In the genomic region with DNA sequence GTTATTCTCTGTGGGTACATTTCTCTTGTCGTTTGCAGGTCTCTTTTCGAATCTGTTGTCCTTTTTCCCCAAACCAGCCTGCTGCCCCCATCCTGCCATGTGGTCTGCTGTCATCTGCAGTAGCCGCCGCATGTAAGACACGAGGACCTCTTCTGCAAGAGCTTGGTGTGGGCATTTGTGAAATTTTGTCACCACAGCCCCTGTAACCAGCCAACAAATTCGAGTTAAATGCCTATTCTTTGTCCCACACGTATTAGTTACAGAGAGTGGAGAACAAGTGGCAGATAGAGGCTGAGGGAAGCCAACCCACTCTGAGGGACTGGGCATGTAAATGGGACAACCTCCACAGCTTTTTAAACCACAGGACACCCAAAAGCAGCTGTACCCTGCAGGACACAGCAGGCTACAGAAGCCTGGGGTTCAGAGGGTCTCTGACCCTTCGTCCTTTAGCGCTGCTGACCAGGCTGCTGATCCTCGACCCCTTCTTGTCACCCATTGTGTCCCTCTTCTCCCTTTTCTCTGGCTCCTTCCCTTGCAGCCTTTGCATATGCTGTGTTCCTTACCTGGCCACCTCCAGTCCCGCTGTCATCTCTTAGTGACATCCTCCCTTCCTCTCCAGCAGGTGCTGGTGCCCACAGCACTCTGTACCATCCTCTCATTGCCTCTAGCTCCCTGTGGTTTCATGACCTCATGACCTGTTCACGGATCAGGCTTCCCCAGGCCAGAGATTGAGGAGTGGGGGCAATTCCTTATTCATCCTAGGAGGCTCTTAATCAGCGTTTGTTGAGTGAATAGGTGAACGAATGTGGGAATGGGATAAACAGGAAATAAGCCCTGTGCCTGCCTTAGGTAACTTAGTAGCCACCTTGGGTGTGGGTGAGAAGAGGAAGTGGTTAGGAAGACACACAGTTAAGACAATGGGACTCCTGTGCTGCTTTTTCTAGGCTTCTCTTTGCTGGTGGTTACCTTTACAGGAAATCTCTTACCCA, we compare ENCODE assay signal across 9 cellular contexts. TPM values are rescaled to one million over a fixed set of nuclear protein-coding genes. Genes with fewer than 3 reads are reported as not detected.
DNase-seq lines count a peak whose midpoint lies in the region; ATAC-seq, FAIRE-seq and TF ChIP-seq lines count a peak whose summit lies in the region.
"Had no signal": no experiment of that assay in that cellular context is flagged by ENCODE, and none has a peak within 500 bp of the region (broad histone marks: within the 10 kb centered on the region; RNA-seq: fewer than 3 reads in every experiment).

No MANE protein-coding gene starts in this region.

- H3K27ac Mint-ChIP-seq in activated naive CD8-positive, alpha-beta T cell treated with anti-CD3 and anti-CD28 coated beads, Interleukin-2, amount 50 U/mL, for 24 hours, result peak overlapping the region; percentile 5
- H3K27ac Mint-ChIP-seq in stimulated activated naive CD8-positive, alpha-beta T cell treated with anti-CD3 and anti-CD28 coated beads, Interleukin-15, Interleukin-2, amounts not matched to agents 100 ng/mL and 50 ng/mL, for 24 hours, result peak overlapping the region; percentile 72

- H3K4me3 Mint-ChIP-seq in activated naive CD8-positive, alpha-beta T cell treated with anti-CD3 and anti-CD28 coated beads, Interleukin-2, amount 50 U/mL, for 24 hours, result peak overlapping the region; percentile 37
- peak overlapping the region; percentile 0 for H3K4me3 Mint-ChIP-seq in stimulated activated naive CD8-positive, alpha-beta T cell treated with anti-CD3 and anti-CD28 coated beads, Interleukin-15, Interleukin-2, amounts not matched to agents 100 ng/mL and 50 ng/mL, for 24 hours

- H3K36me3 Mint-ChIP-seq in activated naive CD8-positive, alpha-beta T cell treated with anti-CD3 and anti-CD28 coated beads, Interleukin-2, amount 50 U/mL, for 24 hours (ENCODE audit: low read depth), result peaks cover 3% of the 10 kb centered on the region
- no peaks in the 10 kb centered on the region for H3K36me3 Mint-ChIP-seq in stimulated activated naive CD8-positive, alpha-beta T cell treated with anti-CD3 and anti-CD28 coated beads, Interleukin-15, Interleukin-2, amounts not matched to agents 100 ng/mL and 50 ng/mL, for 24 hours (ENCODE audit: low read depth)

- no peak for FAIRE-seq in GM12892 (lab: Jason Lieb, UNC)
- FAIRE-seq: G401.6 had no signal

- DNase-seq in stimulated activated naive CD4-positive, alpha-beta T cell (lab: John Stamatoyannopoulos, UW), result peak; percentile 19 to 90 (median 62)
- no peak for DNase-seq in stimulated activated naive CD4-positive, alpha-beta T cell treated with Interleukin-2 at 50 U/mL for 16 hours (lab: John Stamatoyannopoulos, UW)
- DNase-seq in NOMO-1 treated with DMSO at 0.1 percent for 48 hours (lab: John Stamatoyannopoulos, UW; ENCODE audit: unreplicated experiment), result peak; percentile 70
- no peak for DNase-seq in activated naive CD8-positive, alpha-beta T cell treated with anti-CD3 and anti-CD28 coated beads, Interleukin-2, amount 50 U/mL, for 24 hours
- DNase-seq in GM12892 (ENCODE audit: insufficient read length), result no peak
- no peak for DNase-seq in COLO829 (ENCODE audit: low spot score)
- DNase-seq in cerebellar cortex (ENCODE audit: low spot score), result no peak

- H3K9me3 Mint-ChIP-seq in activated naive CD8-positive, alpha-beta T cell treated with anti-CD3 and anti-CD28 coated beads, Interleukin-2, amount 50 U/mL, for 24 hours, result no peaks in the 10 kb centered on the region
- no peaks in the 10 kb centered on the region for H3K9me3 Mint-ChIP-seq in stimulated activated naive CD8-positive, alpha-beta T cell treated with anti-CD3 and anti-CD28 coated beads, Interleukin-15, Interleukin-2, amounts not matched to agents 100 ng/mL and 50 ng/mL, for 24 hours

- no peak for TF ChIP-seq POLR2A in GM12892 (IDR thresholded peaks at IDR 0.05; ENCODE audit: low read depth, low read length)

- H3K27me3 Mint-ChIP-seq in activated naive CD8-positive, alpha-beta T cell treated with anti-CD3 and anti-CD28 coated beads, Interleukin-2, amount 50 U/mL, for 24 hours, result no peaks in the 10 kb centered on the region
- H3K27me3 Mint-ChIP-seq in stimulated activated naive CD8-positive, alpha-beta T cell treated with anti-CD3 and anti-CD28 coated beads, Interleukin-15, Interleukin-2, amounts not matched to agents 100 ng/mL and 50 ng/mL, for 24 hours, result no peaks in the 10 kb centered on the region

- ATAC-seq in activated naive CD8-positive, alpha-beta T cell treated with anti-CD3 and anti-CD28 coated beads, Interleukin-2, amount 50 U/mL, for 24 hours, result peak; percentile 50

- peaks cover 86% of the 10 kb centered on the region for H3K4me1 Mint-ChIP-seq in activated naive CD8-positive, alpha-beta T cell treated with anti-CD3 and anti-CD28 coated beads, Interleukin-2, amount 50 U/mL, for 24 hours
- H3K4me1 Mint-ChIP-seq in stimulated activated naive CD8-positive, alpha-beta T cell treated with anti-CD3 and anti-CD28 coated beads, Interleukin-15, Interleukin-2, amounts not matched to agents 100 ng/mL and 50 ng/mL, for 24 hours (ENCODE audit: low read depth), result peaks cover 87% of the 10 kb centered on the region

RNA-seq across cellular contexts. Expression of gene ITGA6, which starts 35.3 kb away (rescaled TPM):
- polyA plus RNA-seq in GM12892 (2012; ENCODE audit: missing spikeins), result 1.8 TPM

Comparison
In these comparisons a context has a peak if more than half of its experiments do, and no peak if none do; other contexts are left out.
1. DNase-seq: peak in stimulated activated naive CD4-positive, alpha-beta T cell (6 of 6) and NOMO-1 treated with DMSO at 0.1 percent for 48 hours (single experiment); none in stimulated activated naive CD4-positive, alpha-beta T cell treated with Interleukin-2 at 50 U/mL for 16 hours (single experiment), activated naive CD8-positive, alpha-beta T cell treated with anti-CD3 and anti-CD28 coated beads, Interleukin-2, amount 50 U/mL, for 24 hours (single experiment), GM12892 (single experiment), COLO829 (single experiment) and cerebellar cortex (single experiment).